8 cellular contexts compared by ENCODE assay signal in the genomic region with DNA sequence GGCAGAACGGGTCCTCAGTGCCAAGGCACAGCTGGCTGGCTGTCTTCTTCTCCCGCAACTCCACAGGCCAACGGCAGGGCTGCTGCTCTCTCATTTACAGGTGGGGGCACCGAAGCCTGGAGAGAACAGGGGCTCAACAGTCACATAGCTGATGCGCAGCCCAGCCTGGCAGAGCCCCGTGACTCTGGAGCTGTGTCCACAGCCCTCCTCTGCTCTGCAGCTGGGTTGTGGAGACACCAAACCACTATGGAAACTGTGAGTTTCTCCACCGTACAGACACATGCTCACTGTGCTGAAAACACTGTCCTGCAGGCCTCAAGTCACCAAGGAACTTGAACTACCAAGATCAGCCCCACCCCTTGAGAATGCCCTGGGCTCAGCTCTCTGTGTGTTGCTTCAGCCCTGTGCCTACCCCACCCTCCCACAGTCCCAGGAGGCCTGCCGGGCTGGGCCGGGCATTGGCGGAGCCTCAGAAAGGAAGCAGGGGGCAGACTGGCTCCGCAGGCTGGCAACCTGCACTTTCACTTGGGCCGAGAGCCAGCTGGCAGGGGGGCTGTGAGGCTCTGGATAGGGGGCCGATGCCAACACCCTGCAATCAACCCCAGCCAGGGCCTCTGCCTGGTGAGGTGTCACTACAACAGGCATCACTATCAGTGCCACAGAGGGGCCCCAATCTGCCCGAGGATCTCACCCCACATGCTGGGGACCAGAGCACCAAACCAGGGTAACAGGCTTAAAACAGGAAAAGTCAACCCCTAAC.
DNase-seq lines count a peak whose midpoint lies in the region; ATAC-seq and TF ChIP-seq lines count a peak whose summit lies in the region.

No MANE protein-coding gene starts in this region.

- POLR2A ChIA-PET in PC-3 (lab: Charles Lee; ENCODE audit: unreplicated experiment): no interaction called here
- POLR2A ChIA-PET in naive thymus-derived CD4-positive, alpha-beta T cell (lab: Charles Lee): no interaction called here

- peaks cover 0 to 7% (median 0%) of the 10 kb centered on the region in 5 donors for H3K36me3 Mint-ChIP-seq in naive thymus-derived CD4-positive, alpha-beta T cell
- no peaks in the 10 kb centered on the region for H3K36me3 Mint-ChIP-seq in type B pancreatic cell

- no peaks in the 10 kb centered on the region for H3K9me2 ChIP-seq in PC-3 (replicated peaks; ENCODE audit: low read length)

- TF ChIP-seq CTCF in PC-3 (conservative IDR thresholded peaks at IDR 0.05; ENCODE audit: low read depth, low read length): no peak
- no peak for TF ChIP-seq CTCF in type B pancreatic cell (conservative IDR thresholded peaks at IDR 0.05)

- H3K79me2 ChIP-seq in PC-3 (ENCODE audit: low read length): peaks cover 50% of the 10 kb centered on the region

- H3K4me3 Mint-ChIP-seq in naive thymus-derived CD4-positive, alpha-beta T cell: peak overlapping the region in 7 of 10 donors; percentile 19 to 52 (median 43)
- H3K4me3 Mint-ChIP-seq in type B pancreatic cell: no peak overlapping the region

- no peaks in the 10 kb centered on the region for H3K9me3 ChIP-seq in PC-3 (ENCODE audit: low read length)
- H3K9me3 ChIP-seq in effector memory CD4-positive, alpha-beta T cell (ENCODE audit: control insufficient read depth, low read length): no peaks in the 10 kb centered on the region
- no peaks in the 10 kb centered on the region for H3K9me3 ChIP-seq in naive thymus-derived CD4-positive, alpha-beta T cell (ENCODE audit: control insufficient read depth in 2 of 3, low read length in 3 of 3)

- intact Hi-C loops in PC-3 (cut with micrococcal nuclease): no loop called here
- intact Hi-C loops in naive thymus-derived CD4-positive, alpha-beta T cell (cut with micrococcal nuclease): no loop called here

- 0 out of 2 replicates have a peak, but pooled peaks cover 8% of the 10 kb centered on the region for H4K20me1 ChIP-seq in PC-3 (ENCODE audit: low read length)

- H3K9ac ChIP-seq in PC-3 (ENCODE audit: low read length): no peak overlapping the region

- no peak overlapping the region for H3K4me2 ChIP-seq in PC-3 (ENCODE audit: low read length)

- no peaks in the 10 kb centered on the region for H3K27me3 Mint-ChIP-seq in naive thymus-derived CD4-positive, alpha-beta T cell
- H3K27me3 Mint-ChIP-seq in type B pancreatic cell: no peaks in the 10 kb centered on the region

- no peak overlapping the region for H3K27ac ChIP-seq in PC-3 (ENCODE audit: low read length)
- H3K27ac ChIP-seq in effector memory CD4-positive, alpha-beta T cell (ENCODE audit: insufficient read depth, low read length, poor library complexity, severe bottlenecking): no peak overlapping the region
- peak overlapping the region; percentile 39 for H3K27ac ChIP-seq in naive thymus-derived CD4-positive, alpha-beta T cell (ENCODE audit: low read depth, low read length)

- DNase-seq in DMS79 (lab: John Stamatoyannopoulos, UW): peak; percentile 46
- peak; percentile 58 for DNase-seq in H4 (ENCODE audit: low spot score)
- no peak for DNase-seq in PC-3
- DNase-seq in effector memory CD4-positive, alpha-beta T cell: no peak
- DNase-seq in naive thymus-derived CD4-positive, alpha-beta T cell: peak in 5 of 9 donors; percentile 7 to 22 (median 15)
- DNase-seq in type B pancreatic cell (ENCODE audit: extremely low spot score, unreplicated experiment): no peak
- no peak for DNase-seq in AML-193 (lab: John Stamatoyannopoulos, UW)

- no peaks in the 10 kb centered on the region for H3K27me3 ChIP-seq in PC-3 (ENCODE audit: low read length)
- H3K27me3 ChIP-seq in effector memory CD4-positive, alpha-beta T cell (replicated peaks; ENCODE audit: control insufficient read depth, insufficient read depth, low read length, poor library complexity, severe bottlenecking): no peaks in the 10 kb centered on the region
- H3K27me3 ChIP-seq in naive thymus-derived CD4-positive, alpha-beta T cell (ENCODE audit: control insufficient read depth in 2 of 2, insufficient read depth in 2 of 2, low read length in 2 of 2): no peaks in the 10 kb centered on the region

- no peaks in the 10 kb centered on the region for H3K4me1 ChIP-seq in PC-3 (ENCODE audit: insufficient read depth, low read length)
- H3K4me1 ChIP-seq in effector memory CD4-positive, alpha-beta T cell (ENCODE audit: control insufficient read depth, insufficient read depth, low read length, poor library complexity, severe bottlenecking): peaks cover 16% of the 10 kb centered on the region
- H3K4me1 ChIP-seq in naive thymus-derived CD4-positive, alpha-beta T cell (ENCODE audit: control insufficient read depth in 2 of 2, insufficient read depth in 2 of 2, low read length in 2 of 2): peaks cover 2 to 22% of the 10 kb centered on the region in 2 donors

- no peak overlapping the region for H3K4me3 ChIP-seq in PC-3 (ENCODE audit: low read length)
- H3K4me3 ChIP-seq in effector memory CD4-positive, alpha-beta T cell (ENCODE audit: insufficient read depth, low read depth, low read length, poor library complexity, severe bottlenecking): peak overlapping the region; percentile 20
- H3K4me3 ChIP-seq in naive thymus-derived CD4-positive, alpha-beta T cell (ENCODE audit: low read length): no peak overlapping the region

- no peaks in the 10 kb centered on the region for H3F3A ChIP-seq in PC-3 (ENCODE audit: low read length, unreplicated experiment)

- H3K27ac Mint-ChIP-seq in naive thymus-derived CD4-positive, alpha-beta T cell: peak overlapping the region in 7 of 9 donors; percentile 23 to 84 (median 56)
- no peak overlapping the region for H3K27ac Mint-ChIP-seq in type B pancreatic cell

- H3K4me1 Mint-ChIP-seq in naive thymus-derived CD4-positive, alpha-beta T cell: peaks cover 25 to 87% (median 67%) of the 10 kb centered on the region in 7 donors
- peaks cover 28% of the 10 kb centered on the region for H3K4me1 Mint-ChIP-seq in type B pancreatic cell (ENCODE audit: unreplicated experiment)

- ATAC-seq in PC-3 (peak; percentile 48; the same call in 1 of the 2 replicates), HG02763 (IDR thresholded peaks at IDR 0.05; ENCODE audit: unreplicated experiment) (no peak)
- ATAC-seq in naive thymus-derived CD4-positive, alpha-beta T cell: peak; percentile 64

- no peak overlapping the region for H2AFZ ChIP-seq in PC-3 (ENCODE audit: low read length)

- H3K9me3 Mint-ChIP-seq in naive thymus-derived CD4-positive, alpha-beta T cell: no peaks in the 10 kb centered on the region
- H3K9me3 Mint-ChIP-seq in type B pancreatic cell: no peaks in the 10 kb centered on the region

- H3K36me3 ChIP-seq in PC-3 (ENCODE audit: low read depth, low read length): no peaks in the 10 kb centered on the region
- peaks cover 9% of the 10 kb centered on the region for H3K36me3 ChIP-seq in effector memory CD4-positive, alpha-beta T cell (ENCODE audit: control insufficient read depth, insufficient read depth, low read length)
- H3K36me3 ChIP-seq in naive thymus-derived CD4-positive, alpha-beta T cell (ENCODE audit: control insufficient read depth in 2 of 3, insufficient read depth in 3 of 3, low read length in 3 of 3): peaks cover 0 to 26% (median 0%) of the 10 kb centered on the region in 3 experiments

- no TSS peak for BruUV-seq in PC-3 (replicated peaks; lab: Mats Ljungman, UMichigan)

- CTCF ChIA-PET in PC-3 (lab: Charles Lee): no interaction called here
- CTCF ChIA-PET in naive thymus-derived CD4-positive, alpha-beta T cell (lab: Charles Lee): no interaction called here

Comparison
In these comparisons a context has a peak if more than half of its experiments do, and no peak if none do; other contexts are left out.
1. DNase-seq: peak in DMS79 (single experiment), H4 (single experiment) and naive thymus-derived CD4-positive, alpha-beta T cell (5 of 9); none in PC-3 (single experiment), effector memory CD4-positive, alpha-beta T cell (0 of 3), type B pancreatic cell (single experiment) and AML-193 (0 of 2).